1 cellular context compared by ENCODE assay signal in genomic region chr6:87645080-87645479, GRCh38.
TF ChIP-seq lines count a peak whose summit lies in the region.

No MANE protein-coding gene starts in this region.

TF ChIP-seq in WTC11, 78 proteins besides CTCF, POLR2A, EP300 and RAD21 (continued from another document):
- no peak for TF ChIP-seq ERG (CRISPR knock-in tag; IDR thresholded peaks at IDR 0.05)
- TF ChIP-seq JAZF1 (CRISPR knock-in tag; IDR thresholded peaks at IDR 0.05), result no peak
- TF ChIP-seq, protein P1, sequence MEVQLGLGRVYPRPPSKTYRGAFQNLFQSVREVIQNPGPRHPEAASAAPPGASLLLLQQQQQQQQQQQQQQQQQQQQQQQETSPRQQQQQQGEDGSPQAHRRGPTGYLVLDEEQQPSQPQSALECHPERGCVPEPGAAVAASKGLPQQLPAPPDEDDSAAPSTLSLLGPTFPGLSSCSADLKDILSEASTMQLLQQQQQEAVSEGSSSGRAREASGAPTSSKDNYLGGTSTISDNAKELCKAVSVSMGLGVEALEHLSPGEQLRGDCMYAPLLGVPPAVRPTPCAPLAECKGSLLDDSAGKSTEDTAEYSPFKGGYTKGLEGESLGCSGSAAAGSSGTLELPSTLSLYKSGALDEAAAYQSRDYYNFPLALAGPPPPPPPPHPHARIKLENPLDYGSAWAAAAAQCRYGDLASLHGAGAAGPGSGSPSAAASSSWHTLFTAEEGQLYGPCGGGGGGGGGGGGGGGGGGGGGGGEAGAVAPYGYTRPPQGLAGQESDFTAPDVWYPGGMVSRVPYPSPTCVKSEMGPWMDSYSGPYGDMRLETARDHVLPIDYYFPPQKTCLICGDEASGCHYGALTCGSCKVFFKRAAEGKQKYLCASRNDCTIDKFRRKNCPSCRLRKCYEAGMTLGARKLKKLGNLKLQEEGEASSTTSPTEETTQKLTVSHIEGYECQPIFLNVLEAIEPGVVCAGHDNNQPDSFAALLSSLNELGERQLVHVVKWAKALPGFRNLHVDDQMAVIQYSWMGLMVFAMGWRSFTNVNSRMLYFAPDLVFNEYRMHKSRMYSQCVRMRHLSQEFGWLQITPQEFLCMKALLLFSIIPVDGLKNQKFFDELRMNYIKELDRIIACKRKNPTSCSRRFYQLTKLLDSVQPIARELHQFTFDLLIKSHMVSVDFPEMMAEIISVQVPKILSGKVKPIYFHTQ (CRISPR knock-in tag; IDR thresholded peaks at IDR 0.05), result no peak
- TF ChIP-seq NFATC4 (CRISPR knock-in tag; IDR thresholded peaks at IDR 0.05), result no peak
- TF ChIP-seq ZNF317 (CRISPR knock-in tag; IDR thresholded peaks at IDR 0.05; ENCODE audit: borderline replicate concordance, low read depth), result no peak
- TF ChIP-seq ZBTB21 (CRISPR knock-in tag; IDR thresholded peaks at IDR 0.05; ENCODE audit: borderline replicate concordance), result no peak
- no peak for TF ChIP-seq ZNF219 (CRISPR knock-in tag; IDR thresholded peaks at IDR 0.05; ENCODE audit: borderline replicate concordance)
- no peak for TF ChIP-seq MLX (CRISPR knock-in tag; IDR thresholded peaks at IDR 0.05)
TF ChIP-seq in WTC11: peak in this region for 0.
